ENCODE assay signal across 11 cellular contexts in the genomic region with DNA sequence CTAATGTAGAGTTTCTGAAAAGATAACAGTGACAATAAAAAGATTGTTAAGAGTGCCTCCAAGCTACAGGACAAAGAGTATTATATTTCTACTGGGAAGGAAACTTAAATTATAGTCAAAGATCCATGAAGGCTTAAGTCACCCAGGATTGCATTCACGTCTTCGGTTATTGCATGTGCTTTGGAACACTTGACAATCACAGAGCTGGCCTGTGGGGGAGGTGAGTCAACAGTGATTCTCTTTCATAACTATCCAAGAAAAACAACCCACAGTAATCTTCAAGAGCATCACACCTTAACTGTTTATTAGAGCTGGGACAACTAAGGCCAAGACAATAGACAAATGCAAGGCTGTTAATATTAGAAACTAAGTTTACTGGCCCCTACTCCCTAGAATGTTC.
A peak's percentile ranks its signal among the peaks of the same experiment; 100 is the strongest.
DNase-seq lines count a peak whose midpoint lies in the region; ATAC-seq and TF ChIP-seq lines count a peak whose summit lies in the region.
"Had no signal": no experiment of that assay in that cellular context is flagged by ENCODE, and none has a peak within 500 bp of the region (broad histone marks: within the 10 kb centered on the region; RNA-seq: fewer than 3 reads in every experiment).

No MANE protein-coding gene starts in this region.

- no peak for ATAC-seq in GM18873 (IDR thresholded peaks at IDR 0.05; ENCODE audit: low FRiP score, unreplicated experiment)
- ATAC-seq: effector memory CD8-positive, alpha-beta T cell had no signal

- CTCF ChIA-PET in HEK293T (lab: Yijun Ruan, JAX) = no interaction called here

- H3K4me1 ChIP-seq in subcutaneous abdominal adipose tissue (ENCODE audit: control insufficient read depth in 5 of 5, insufficient read depth in 5 of 5, low read length in 5 of 5) = peaks cover 0 to 11% (median 0%) of the 10 kb centered on the region in 5 donors

- H3K9ac ChIP-seq in subcutaneous abdominal adipose tissue (ENCODE audit: low read length in 5 of 5) = no peak overlapping the region

- no peaks in the 10 kb centered on the region for H3K36me3 ChIP-seq in subcutaneous abdominal adipose tissue (ENCODE audit: control insufficient read depth in 5 of 5, insufficient read depth in 5 of 5, low read length in 5 of 5)

- DNase-seq in HEK293T (ENCODE audit: extremely low spot score) = peak; percentile 26
- peak; percentile 19 for DNase-seq in iPS-NIHi11 (ENCODE audit: low spot score)
- no peak for DNase-seq in GM20000 (ENCODE audit: low spot score)
- no peak for DNase-seq in NCI-H526 (lab: John Stamatoyannopoulos, UW)
- DNase-seq in NCI-H345 (lab: John Stamatoyannopoulos, UW) = no peak
- DNase-seq: activated T-cell treated with anti-CD3 and anti-CD28 coated beads, Interleukin-2, amount 50 U/mL, for 1 hour; effector memory CD8-positive, alpha-beta T cell; NCI-H187 treated with DMSO at 0.1 percent for 48 hours had no signal

- H3K27ac ChIP-seq in VCaP (peak overlapping the region; percentile 72), subcutaneous abdominal adipose tissue (ENCODE audit: low read depth, low read length) (peak overlapping the region; percentile 6)

- TF ChIP-seq CTCF in VCaP (conservative IDR thresholded peaks at IDR 0.05) (no peak), GM20000 (IDR thresholded peaks at IDR 0.05; ENCODE audit: extremely low read depth, missing control alignments) (no peak)

- POLR2A ChIA-PET in HEK293T (lab: Yijun Ruan, JAX) = interaction anchor here (1.1 kb wide), 1 partner anchor 11 kb away, joined by 3 read pairs; no protein-coding TSS in a partner anchor

- no peak overlapping the region for H3K4me3 ChIP-seq in subcutaneous abdominal adipose tissue (ENCODE audit: low read depth in 1 of 5, low read length in 5 of 5)

- H3K27me3 ChIP-seq in subcutaneous abdominal adipose tissue (ENCODE audit: control insufficient read depth in 5 of 5, insufficient read depth in 4 of 5, low read length in 5 of 5) = no peaks in the 10 kb centered on the region

- H3K9me3 ChIP-seq in subcutaneous abdominal adipose tissue (ENCODE audit: control insufficient read depth in 5 of 5, low read length in 5 of 5) = peaks cover 0 to 4% (median 0%) of the 10 kb centered on the region in 5 donors

TF ChIP-seq in HEK293T, 16 proteins besides CTCF, POLR2A, EP300 and RAD21:
- TF ChIP-seq L3MBTL2 (conservative IDR thresholded peaks at IDR 0.05) (peak; percentile 29; the same call in 1 of the 2 replicates), FOXK2 (IDR thresholded peaks at IDR 0.05) (no peak)

Comparison
In these comparisons a context has a peak if more than half of its experiments do, and no peak if none do; other contexts are left out.
1. DNase-seq: peak in HEK293T (single experiment) and iPS-NIHi11 (single experiment); none in GM20000 (single experiment), NCI-H526 (0 of 2) and NCI-H345 (single experiment).